18 cellular contexts compared by ENCODE assay signal in genomic region chr7:149072438-149072775, GRCh38. TPM values are rescaled to one million over a fixed set of nuclear protein-coding genes. Genes with fewer than 3 reads are reported as not detected.
DNase-seq lines count a peak whose midpoint lies in the region; ATAC-seq and TF ChIP-seq lines count a peak whose summit lies in the region.
"Had no signal": no experiment of that assay in that cellular context is flagged by ENCODE, and none has a peak within 500 bp of the region (broad histone marks: within the 10 kb centered on the region; RNA-seq: fewer than 3 reads in every experiment).

No MANE protein-coding gene starts in this region.

- H3K9me3 Mint-ChIP-seq in activated CD4-positive, alpha-beta T cell treated with anti-CD3 and anti-CD28 coated beads for 36 hours (ENCODE audit: low read depth), result no peaks in the 10 kb centered on the region
- no peaks in the 10 kb centered on the region; the same call in 2 of the 3 replicates for H3K9me3 Mint-ChIP-seq in GM23338
- H3K9me3 Mint-ChIP-seq in activated naive CD8-positive, alpha-beta T cell treated with anti-CD3 and anti-CD28 coated beads, Interleukin-2, amount 50 U/mL, for 24 hours, result no peaks in the 10 kb centered on the region

- H2AFZ ChIP-seq in GM23338, result no peak overlapping the region; the same call in 1 of the 2 replicates

- H3K27me3 ChIP-seq in GM23338 (ENCODE audit: insufficient read depth), result no peaks in the 10 kb centered on the region
- H3K27me3 ChIP-seq in sigmoid colon, result no peaks in the 10 kb centered on the region
- H3K27me3 ChIP-seq: brain microvascular endothelial cell, foreskin keratinocyte, left lung, ovary, Peyer's patch, suprapubic skin had no signal

- WGBS in sigmoid colon, 2 donors, result 93 to 97% methylated on average over 4 of the region's 4 CpGs

- H3K4me1 ChIP-seq in GM23338 (ENCODE audit: insufficient read depth), result no peaks in the 10 kb centered on the region; the same call in 1 of the 2 replicates
- H3K4me1 ChIP-seq in sigmoid colon, result no peaks in the 10 kb centered on the region
- H3K4me1 ChIP-seq: left lung, Peyer's patch had no signal

- intact Hi-C loops in activated CD4-positive, alpha-beta T cell treated with anti-CD3 and anti-CD28 coated beads for 36 hours (cut with DNase I, micrococcal nuclease), result loop anchor here in 1 of 2 experiments (1.0 kb wide), 1 partner anchor 18 kb away; the partner anchor contains the start of gene ZNF786
- intact Hi-C loops in sigmoid colon (cut with DNase I), result loop anchor here (2.0 kb wide), 1 partner anchor 18 kb away; the partner anchor contains the start of gene ZNF786

- H3K4me1 Mint-ChIP-seq in activated CD4-positive, alpha-beta T cell treated with anti-CD3 and anti-CD28 coated beads for 36 hours, result peaks cover 9% of the 10 kb centered on the region
- 0 out of 3 replicates have a peak, but pooled peaks cover 5% of the 10 kb centered on the region for H3K4me1 Mint-ChIP-seq in GM23338
- H3K4me1 Mint-ChIP-seq in activated naive CD8-positive, alpha-beta T cell treated with anti-CD3 and anti-CD28 coated beads, Interleukin-2, amount 50 U/mL, for 24 hours, result peaks cover 2% of the 10 kb centered on the region

- H3F3A ChIP-seq in GM23338 (replicated peaks; ENCODE audit: low read depth), result peaks cover 39% of the 10 kb centered on the region

- peak overlapping the region; percentile 63; the same call in 1 of the 2 replicates for H3K4me2 ChIP-seq in GM23338
- H3K4me2 ChIP-seq: SK-N-SH had no signal

- no peak for DNase-seq in activated CD4-positive, alpha-beta T cell treated with anti-CD3 and anti-CD28 coated beads for 36 hours
- DNase-seq in activated CD4-positive, alpha-beta T cell treated with anti-CD3 and anti-CD28 coated beads, Interleukin-2, amount 50 U/mL, for 4 hours, result no peak
- DNase-seq in GM23338 (ENCODE audit: low spot score), result no peak
- DNase-seq in activated naive CD8-positive, alpha-beta T cell treated with anti-CD3 and anti-CD28 coated beads, Interleukin-2, amount 50 U/mL, for 24 hours, result no peak
- DNase-seq in sigmoid colon, result peak; percentile 25
- DNase-seq in NCI-H2196 treated with DMSO at 0.1 percent for 48 hours (lab: John Stamatoyannopoulos, UW; ENCODE audit: unreplicated experiment), result no peak
- DNase-seq in amniotic stem cell (lab: John Stamatoyannopoulos, UW), result no peak
- no peak for DNase-seq in coronary artery (ENCODE audit: low spot score)
- DNase-seq: brain microvascular endothelial cell, DMS153, foreskin keratinocyte, NCI-H2227 treated with DMSO at 0.1 percent for 48 hours had no signal

- peak overlapping the region; percentile 67 for H3K27ac Mint-ChIP-seq in activated CD4-positive, alpha-beta T cell treated with anti-CD3 and anti-CD28 coated beads for 36 hours
- H3K27ac Mint-ChIP-seq in GM23338, result no peak overlapping the region; the same call in 1 of the 2 replicates
- H3K27ac Mint-ChIP-seq in activated naive CD8-positive, alpha-beta T cell treated with anti-CD3 and anti-CD28 coated beads, Interleukin-2, amount 50 U/mL, for 24 hours, result no peak overlapping the region

- peaks cover 17% of the 10 kb centered on the region for H3K79me2 ChIP-seq in GM23338 (replicated peaks; ENCODE audit: insufficient read depth)

- peaks cover 37% of the 10 kb centered on the region for H3K36me3 ChIP-seq in GM23338 (ENCODE audit: insufficient read depth)
- H3K36me3 ChIP-seq in sigmoid colon, result peaks cover 0 to 66% (median 19%) of the 10 kb centered on the region in 4 donors
- H3K36me3 ChIP-seq: ovary had no signal

- TF ChIP-seq CTCF in GM23338 (conservative IDR thresholded peaks at IDR 0.05; ENCODE audit: low read depth in 2 of 2), result no peak
- no peak for TF ChIP-seq CTCF in sigmoid colon (IDR thresholded peaks at IDR 0.05)
- TF ChIP-seq CTCF in coronary artery (IDR thresholded peaks at IDR 0.05), result no peak

- peaks cover 3% of the 10 kb centered on the region for H4K20me1 ChIP-seq in GM23338 (replicated peaks; ENCODE audit: insufficient read depth)

- peaks cover 37% of the 10 kb centered on the region for H3K36me3 Mint-ChIP-seq in activated CD4-positive, alpha-beta T cell treated with anti-CD3 and anti-CD28 coated beads for 36 hours (ENCODE audit: low read depth)
- H3K36me3 Mint-ChIP-seq in GM23338 (ENCODE audit: low read depth), result peaks cover 59% of the 10 kb centered on the region
- H3K36me3 Mint-ChIP-seq in activated naive CD8-positive, alpha-beta T cell treated with anti-CD3 and anti-CD28 coated beads, Interleukin-2, amount 50 U/mL, for 24 hours (ENCODE audit: low read depth), result peaks cover 21% of the 10 kb centered on the region

- H3K9me3 ChIP-seq in sigmoid colon, result no peaks in the 10 kb centered on the region
- H3K9me3 ChIP-seq: left lung, ovary, Peyer's patch, SK-N-SH, suprapubic skin had no signal

- H3K4me3 ChIP-seq in GM23338 (no peak overlapping the region), sigmoid colon (no peak overlapping the region), coronary artery (no peak overlapping the region)
- H3K4me3 ChIP-seq: ovary, Peyer's patch, suprapubic skin had no signal

- POLR2A ChIA-PET in activated CD4-positive, alpha-beta T cell treated with anti-CD3 and anti-CD28 coated beads for 36 hours (lab: Charles Lee), result no interaction called here

- H3K27ac ChIP-seq in GM23338 (ENCODE audit: low read depth) (peak overlapping the region; percentile 92), sigmoid colon (peak overlapping the region in 2 of 4 donors; percentile 22 to 42), coronary artery (no peak overlapping the region)
- H3K27ac ChIP-seq: brain microvascular endothelial cell, epithelial cell of prostate, foreskin keratinocyte, ovary had no signal

- no peaks in the 10 kb centered on the region; the same call in 1 of the 2 replicates for H3K9me2 ChIP-seq in GM23338 (ENCODE audit: insufficient read depth)
- H3K9me2 ChIP-seq: SK-N-SH had no signal

- no peak for ATAC-seq in activated CD4-positive, alpha-beta T cell treated with anti-CD3 and anti-CD28 coated beads for 36 hours
- no peak for ATAC-seq in GM23338
- ATAC-seq in activated naive CD8-positive, alpha-beta T cell treated with anti-CD3 and anti-CD28 coated beads, Interleukin-2, amount 50 U/mL, for 24 hours, result no peak

- H3K4me3 Mint-ChIP-seq in activated CD4-positive, alpha-beta T cell treated with anti-CD3 and anti-CD28 coated beads for 36 hours, result peak overlapping the region; percentile 46
- no peak overlapping the region for H3K4me3 Mint-ChIP-seq in GM23338
- H3K4me3 Mint-ChIP-seq in activated naive CD8-positive, alpha-beta T cell treated with anti-CD3 and anti-CD28 coated beads, Interleukin-2, amount 50 U/mL, for 24 hours, result peak overlapping the region; percentile 67

- TF ChIP-seq EP300 in sigmoid colon (IDR thresholded peaks at IDR 0.05), result no peak

- no peaks in the 10 kb centered on the region for H3K27me3 Mint-ChIP-seq in activated CD4-positive, alpha-beta T cell treated with anti-CD3 and anti-CD28 coated beads for 36 hours
- peaks cover 5% of the 10 kb centered on the region for H3K27me3 Mint-ChIP-seq in GM23338 (ENCODE audit: insufficient read depth, low read depth, poor library complexity)
- H3K27me3 Mint-ChIP-seq in activated naive CD8-positive, alpha-beta T cell treated with anti-CD3 and anti-CD28 coated beads, Interleukin-2, amount 50 U/mL, for 24 hours, result no peaks in the 10 kb centered on the region

- TF ChIP-seq POLR2A in sigmoid colon (IDR thresholded peaks at IDR 0.05), result no peak

- CTCF ChIA-PET in activated CD4-positive, alpha-beta T cell treated with anti-CD3 and anti-CD28 coated beads for 36 hours (lab: Charles Lee), result interaction anchor here (0.7 to 2.4 kb wide), 9 partner anchors 11 to 86 kb away, joined by 3 to 7 read pairs (median 3); partner anchors contain the start of gene ZNF425

TF ChIP-seq in GM23338, 12 proteins besides CTCF, POLR2A, EP300 and RAD21 (continues in another document):
- no peak for TF ChIP-seq EZH2phosphoT487 (IDR thresholded peaks at IDR 0.05; ENCODE audit: unreplicated experiment)
- TF ChIP-seq EZH2 (IDR thresholded peaks at IDR 0.05; ENCODE audit: low read depth, unreplicated experiment), result no peak
- TF ChIP-seq NANOG (IDR thresholded peaks at IDR 0.05; ENCODE audit: borderline replicate concordance), result no peak

RNA-seq across cellular contexts. Expression of gene ZNF786, which starts 18.1 kb away (rescaled TPM):
- total RNA-seq in activated CD4-positive, alpha-beta T cell treated with anti-CD3 and anti-CD28 coated beads for 36 hours, result 1 to 10 TPM; 4.4 to 4.8 TPM
- 18.4 and 19.8 TPM in 2 replicates for total RNA-seq in GM23338 (2014; rRNA removed; shearing (Covaris generic))
- 6.1 and 7.1 TPM in 2 replicates for polyA plus RNA-seq in GM23338 (2016; fragmentation: Nextera tagmentation; extraction: Ambion mirVana)
- 1 to 10 TPM; 3.0 to 6.9 (median 3.9) TPM for total RNA-seq in sigmoid colon
- polyA plus RNA-seq in sigmoid colon, result 1 to 10 TPM in 2 of 3 donors, under 1 TPM in 1; 0.60 to 4.6 (median 1.2) TPM

RNA-seq across cellular contexts. Expression of gene PDIA4, which starts 44.1 kb away (rescaled TPM):
- total RNA-seq in activated CD4-positive, alpha-beta T cell treated with anti-CD3 and anti-CD28 coated beads for 36 hours, result 10 to 100 TPM; 88.3 to 90.1 TPM
- 326 and 332 TPM in 2 replicates for total RNA-seq in GM23338 (2014; rRNA removed; shearing (Covaris generic))
- polyA plus RNA-seq in GM23338 (2016; fragmentation: Nextera tagmentation; extraction: Ambion mirVana), result 194 and 196 TPM in 2 replicates
- 10 to 100 TPM; 34.3 to 47.4 (median 39.7) TPM for total RNA-seq in sigmoid colon
- polyA plus RNA-seq in sigmoid colon, result 100 to 1,000 TPM in 1 of 3 donors, 10 to 100 TPM in 2; 11.4 to 183 (median 40.9) TPM

RNA-seq across cellular contexts. Expression of gene ZNF425, which starts 53.7 kb away (rescaled TPM):
- under 1 TPM; 0.43 to 0.95 TPM for total RNA-seq in activated CD4-positive, alpha-beta T cell treated with anti-CD3 and anti-CD28 coated beads for 36 hours
- total RNA-seq in GM23338 (2014; rRNA removed; shearing (Covaris generic)), result 4.3 and 5.0 TPM in 2 replicates
- polyA plus RNA-seq in GM23338 (2016; fragmentation: Nextera tagmentation; extraction: Ambion mirVana) (3.0 and 4.3 TPM in 2 replicates), sigmoid colon (under 1 TPM; 0.60 to 0.85 (median 0.69) TPM)
- total RNA-seq in sigmoid colon, result 1 to 10 TPM; 2.9 to 4.9 (median 3.6) TPM
